ENCODE assay signal across 8 cellular contexts in genomic region chr12:18430425-18431048, GRCh38.
DNase-seq lines count a peak whose midpoint lies in the region; ATAC-seq and TF ChIP-seq lines count a peak whose summit lies in the region.

No MANE protein-coding gene starts in this region.

- no peak for ATAC-seq in HG03095 (IDR thresholded peaks at IDR 0.05; ENCODE audit: unreplicated experiment)

- TF ChIP-seq CTCF in HL-60 (IDR thresholded peaks at IDR 0.05; ENCODE audit: insufficient read depth, low read length) = peak; percentile 61
- TF ChIP-seq CTCF in foreskin fibroblast (IDR thresholded peaks at IDR 0.05; ENCODE audit: low read depth, low read length) = peak; percentile 95
- TF ChIP-seq CTCF in progenitor cell of endocrine pancreas (IDR thresholded peaks at IDR 0.05; ENCODE audit: unreplicated experiment) = peak; percentile 98

- H3K27ac Mint-ChIP-seq in activated naive CD4-positive, alpha-beta T cell treated with anti-CD3 and anti-CD28 coated beads for 36 hours = no peak overlapping the region
- H3K27ac Mint-ChIP-seq in progenitor cell of endocrine pancreas = peak overlapping the region; percentile 12

- H3K4me3 ChIP-seq in HL-60 (replicated peaks; ENCODE audit: insufficient read depth, low read length) = no peak overlapping the region
- no peak overlapping the region for H3K4me3 ChIP-seq in foreskin fibroblast (ENCODE audit: low read depth in 1 of 2, low read length in 2 of 2)

- in situ Hi-C loops in SK-MEL-5 (cut with HindIII; ENCODE audit: low pct_unique_long_range_greater_than_20kb, low sequenced_read_pairs) = no loop called here

- no peaks in the 10 kb centered on the region for H3K27me3 ChIP-seq in HL-60 (ENCODE audit: insufficient read depth, poor library complexity, severe bottlenecking)

- intact Hi-C loops in activated naive CD4-positive, alpha-beta T cell treated with anti-CD3 and anti-CD28 coated beads for 36 hours (cut with micrococcal nuclease) = no loop called here

- peak; percentile 5 for DNase-seq in activated naive CD4-positive, alpha-beta T cell treated with anti-CD3 and anti-CD28 coated beads for 36 hours
- no peak for DNase-seq in activated naive CD4-positive, alpha-beta T cell treated with Interleukin-2 at 50 U/mL for 16 hours
- peak in 1 of 2 experiments; percentile 28 for DNase-seq in HL-60 (ENCODE audit: low read depth in 1 of 2, low spot score in 1 of 2)
- DNase-seq in SK-MEL-5 (ENCODE audit: low read depth, low spot score) = peak; percentile 70
- DNase-seq in foreskin fibroblast = peak; percentile 41 to 82
- DNase-seq in progenitor cell of endocrine pancreas (ENCODE audit: low spot score, unreplicated experiment) = peak; percentile 60
- DNase-seq in NCI-H2171 (lab: John Stamatoyannopoulos, UW) = no peak

- CTCF ChIA-PET in activated naive CD4-positive, alpha-beta T cell treated with anti-CD3 and anti-CD28 coated beads for 36 hours (lab: Charles Lee) = interaction anchor here (0.6 kb wide), 1 partner anchor 785 kb away, joined by 4 read pairs; no protein-coding TSS in a partner anchor

- H3K36me3 Mint-ChIP-seq in activated naive CD4-positive, alpha-beta T cell treated with anti-CD3 and anti-CD28 coated beads for 36 hours (ENCODE audit: low read depth) = no peaks in the 10 kb centered on the region
- peaks cover 3% of the 10 kb centered on the region for H3K36me3 Mint-ChIP-seq in progenitor cell of endocrine pancreas (ENCODE audit: insufficient read depth)

- H3K4me1 Mint-ChIP-seq in activated naive CD4-positive, alpha-beta T cell treated with anti-CD3 and anti-CD28 coated beads for 36 hours (ENCODE audit: low read depth) = no peaks in the 10 kb centered on the region
- peaks cover 14% of the 10 kb centered on the region for H3K4me1 Mint-ChIP-seq in progenitor cell of endocrine pancreas (ENCODE audit: low read depth)

- H3K4me3 Mint-ChIP-seq in activated naive CD4-positive, alpha-beta T cell treated with anti-CD3 and anti-CD28 coated beads for 36 hours = no peak overlapping the region
- H3K4me3 Mint-ChIP-seq in progenitor cell of endocrine pancreas (ENCODE audit: low read depth) = no peak overlapping the region

- no peak overlapping the region for H3K27ac ChIP-seq in HL-60 (replicated peaks)

- H3K9me3 Mint-ChIP-seq in activated naive CD4-positive, alpha-beta T cell treated with anti-CD3 and anti-CD28 coated beads for 36 hours = peaks cover 9% of the 10 kb centered on the region
- H3K9me3 Mint-ChIP-seq in progenitor cell of endocrine pancreas (ENCODE audit: low read depth) = no peaks in the 10 kb centered on the region

- no peaks in the 10 kb centered on the region for H3K27me3 Mint-ChIP-seq in activated naive CD4-positive, alpha-beta T cell treated with anti-CD3 and anti-CD28 coated beads for 36 hours (ENCODE audit: low read depth)
- no peaks in the 10 kb centered on the region for H3K27me3 Mint-ChIP-seq in progenitor cell of endocrine pancreas

Comparison
In these comparisons a context has a peak if more than half of its experiments do, and no peak if none do; other contexts are left out.
1. DNase-seq: peak in activated naive CD4-positive, alpha-beta T cell treated with anti-CD3 and anti-CD28 coated beads for 36 hours (single experiment), SK-MEL-5 (single experiment), foreskin fibroblast (2 of 2) and progenitor cell of endocrine pancreas (single experiment); none in activated naive CD4-positive, alpha-beta T cell treated with Interleukin-2 at 50 U/mL for 16 hours (single experiment) and NCI-H2171 (single experiment).
2. Peak in every context shown above with its lines, with median percentiles within 50 percentile points of each other: CTCF ChIP-seq.